In the genomic region with DNA sequence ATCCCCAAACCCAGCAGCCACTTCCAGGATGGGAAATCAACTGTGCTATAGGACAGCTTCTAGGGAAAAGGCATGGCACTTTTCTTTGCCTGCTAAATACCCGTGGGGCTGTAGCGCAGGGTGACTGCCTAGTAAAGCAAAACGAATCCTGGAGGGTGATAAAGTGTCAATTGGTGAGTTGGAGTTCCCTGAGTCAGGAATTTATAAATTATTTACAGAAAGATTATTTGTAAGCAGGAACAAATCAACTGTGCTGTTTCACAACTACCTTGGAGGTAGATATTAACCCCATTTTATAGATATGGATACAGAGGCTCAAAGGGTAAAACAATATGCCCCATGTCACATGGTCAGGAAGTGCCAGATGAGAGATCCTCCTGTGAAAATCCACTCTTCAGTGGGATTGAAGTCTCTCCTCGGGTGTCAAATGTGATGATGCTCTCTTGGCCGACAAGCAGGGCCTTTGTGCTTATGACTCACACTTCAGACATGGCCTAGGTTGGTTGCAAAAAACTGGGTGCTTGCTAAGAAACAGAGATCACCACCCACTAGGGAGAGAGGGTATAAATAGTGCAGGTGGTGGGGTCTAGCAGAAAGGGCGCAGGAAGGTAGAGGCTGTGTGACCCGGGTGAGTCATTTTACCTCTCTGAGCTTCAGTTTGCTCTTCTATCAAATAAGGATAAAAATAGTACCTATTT, we compare ENCODE assay signal across 14 cellular contexts.
DNase-seq lines count a peak whose midpoint lies in the region; ATAC-seq and TF ChIP-seq lines count a peak whose summit lies in the region.
"Had no signal": no experiment of that assay in that cellular context is flagged by ENCODE, and none has a peak within 500 bp of the region (broad histone marks: within the 10 kb centered on the region; RNA-seq: fewer than 3 reads in every experiment).

No MANE protein-coding gene starts in this region.

- no peak overlapping the region for H3K9ac ChIP-seq in mesenchymal stem cell (ENCODE audit: low read length)

- no peak overlapping the region for H3K18ac ChIP-seq in mesenchymal stem cell (ENCODE audit: low read depth in 1 of 2, low read length in 2 of 2)

- peak overlapping the region; percentile 61 for H2BK15ac ChIP-seq in mesenchymal stem cell (ENCODE audit: low read depth, poor library complexity, severe bottlenecking)

- in situ Hi-C loops in Caki2 (cut with HindIII; ENCODE audit: low pct_unique_long_range_greater_than_20kb, low sequenced_read_pairs) = no loop called here

- H2AK5ac ChIP-seq in mesenchymal stem cell (ENCODE audit: low read length, severe bottlenecking) = peak overlapping the region; percentile 63

- no peak overlapping the region for H3K4ac ChIP-seq in mesenchymal stem cell (ENCODE audit: low read depth in 1 of 2, low read length in 2 of 2)

- H3K4me3 ChIP-seq in mesenchymal stem cell (ENCODE audit: insufficient read depth in 1 of 2, low read depth in 1 of 2, low read length in 2 of 2) (no peak overlapping the region), left lung (no peak overlapping the region), ascending aorta (no peak overlapping the region)

- H3K36me3 ChIP-seq in mesenchymal stem cell (ENCODE audit: control insufficient read depth in 1 of 2, insufficient read depth in 2 of 2, low read depth in 1 of 2, low read length in 2 of 2) (no peaks in the 10 kb centered on the region), left lung (no peaks in the 10 kb centered on the region), ascending aorta (no peaks in the 10 kb centered on the region)

- no peaks in the 10 kb centered on the region for H3K79me1 ChIP-seq in mesenchymal stem cell (replicated peaks; ENCODE audit: low read length, poor library complexity, severe bottlenecking)

- H2BK12ac ChIP-seq in mesenchymal stem cell (ENCODE audit: low read length in 2 of 2) = no peak overlapping the region

- no peak overlapping the region for H3K27ac ChIP-seq in mesenchymal stem cell (ENCODE audit: low read length, poor library complexity, severe bottlenecking)
- no peak overlapping the region for H3K27ac ChIP-seq in left lung
- H3K27ac ChIP-seq in ascending aorta = no peak overlapping the region

- H3K14ac ChIP-seq in mesenchymal stem cell (ENCODE audit: low read length in 2 of 2) = no peak overlapping the region

- H3K27me3 ChIP-seq in mesenchymal stem cell (ENCODE audit: control insufficient read depth in 1 of 2, insufficient read depth in 1 of 2, low read length in 2 of 2) = no peaks in the 10 kb centered on the region
- H3K27me3 ChIP-seq in left lung = no peaks in the 10 kb centered on the region
- H3K27me3 ChIP-seq in ascending aorta = no peaks in the 10 kb centered on the region

- H2BK5ac ChIP-seq in mesenchymal stem cell (ENCODE audit: low read depth, low read length, poor library complexity, severe bottlenecking) = no peak overlapping the region

- no peak overlapping the region for H2AFZ ChIP-seq in mesenchymal stem cell (ENCODE audit: low read depth, low read length)

- no peaks in the 10 kb centered on the region for H3K9me3 ChIP-seq in mesenchymal stem cell (ENCODE audit: control insufficient read depth, low read length)
- peaks cover 0 to 3% of the 10 kb centered on the region in 2 donors for H3K9me3 ChIP-seq in left lung
- no peaks in the 10 kb centered on the region for H3K9me3 ChIP-seq in ascending aorta

- H4K91ac ChIP-seq in mesenchymal stem cell (ENCODE audit: low read length) = no peak overlapping the region

- H2BK120ac ChIP-seq in mesenchymal stem cell (ENCODE audit: low read depth, low read length) = no peak overlapping the region

- DNase-seq in Caki2 (ENCODE audit: low read depth) (peak; percentile 55), LHCN-M2 (ENCODE audit: low read depth) (peak; percentile 9), ecto neural progenitor cell (ENCODE audit: low spot score) (peak; percentile 13), mesenchymal stem cell (peak; percentile 15), left lung (no peak), RKO (ENCODE audit: low spot score) (no peak), ascending aorta (ENCODE audit: low spot score in 2 of 2) (no peak)
- no peak for DNase-seq in activated CD4-positive, alpha-beta T cell treated with anti-CD3 and anti-CD28 coated beads for 48 hours
- DNase-seq: activated CD8-positive, alpha-beta memory T cell treated with anti-CD3 and anti-CD28 coated beads for 24 hours; aorta; H7; occipital lobe; small intestine; stimulated activated naive CD4-positive, alpha-beta T cell treated with Interleukin-2 at 50 U/mL for 16 hours had no signal

- H3K4me1 ChIP-seq in mesenchymal stem cell (ENCODE audit: control insufficient read depth, insufficient read depth, low read depth, low read length) = peaks cover 27% of the 10 kb centered on the region
- H3K4me1 ChIP-seq in left lung = peaks cover 0 to 5% of the 10 kb centered on the region in 2 donors
- peaks cover 0 to 20% of the 10 kb centered on the region in 2 donors for H3K4me1 ChIP-seq in ascending aorta

- no peak overlapping the region for H4K8ac ChIP-seq in mesenchymal stem cell (ENCODE audit: low read length)

- ATAC-seq in left lung = no peak

- WGBS in mesenchymal stem cell = 69% methylated on average over 5 of the region's 7 CpGs

- TF ChIP-seq CTCF in left lung (IDR thresholded peaks at IDR 0.05) (no peak), ascending aorta (IDR thresholded peaks at IDR 0.05) (no peak)

- intact Hi-C loops in left lung (cut with DNase I) (no loop called here), ascending aorta (cut with DNase I) (loop anchor here (5.0 kb wide), 1 partner anchor 382 kb away; the partner anchor contains the start of gene ZMIZ1)

- H3K4me2 ChIP-seq in mesenchymal stem cell (ENCODE audit: low read length, poor library complexity, severe bottlenecking) = no peak overlapping the region

- no peak overlapping the region for H3K23ac ChIP-seq in mesenchymal stem cell (ENCODE audit: low read length in 2 of 2)

Comparison
In these comparisons a context has a peak if more than half of its experiments do, and no peak if none do; other contexts are left out.
1. DNase-seq: peak in Caki2 (single experiment), LHCN-M2 (single experiment), ecto neural progenitor cell (single experiment) and mesenchymal stem cell (single experiment); none in left lung (0 of 2), RKO (single experiment), ascending aorta (0 of 2) and activated CD4-positive, alpha-beta T cell treated with anti-CD3 and anti-CD28 coated beads for 48 hours (single experiment).